Comparison of ENCODE assay signal across 8 cellular contexts in the genomic region with DNA sequence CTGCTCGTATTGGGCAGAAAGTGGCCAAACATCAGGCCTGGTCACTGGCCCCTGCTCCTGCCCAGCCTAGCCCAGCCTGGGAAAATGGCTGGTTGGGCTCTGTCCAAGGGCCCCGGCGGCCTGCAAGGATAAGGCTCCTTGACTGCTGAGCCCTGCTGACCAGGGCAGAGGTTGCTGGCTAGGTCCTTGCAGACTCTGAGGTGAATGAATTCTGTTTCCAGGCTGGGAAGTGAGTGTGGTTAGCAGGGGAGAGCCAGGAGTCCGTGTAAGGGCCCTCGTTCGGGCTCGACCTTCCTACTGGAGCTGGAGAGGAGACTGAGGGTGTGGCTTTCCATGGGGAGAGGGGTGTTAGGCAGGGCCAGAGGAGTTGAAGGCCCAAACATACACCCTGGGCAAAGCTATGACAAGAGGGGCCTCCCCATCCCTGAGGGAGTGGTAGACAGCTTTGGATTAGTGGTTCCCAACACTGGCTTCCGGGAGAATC. TPM values are rescaled to one million over a fixed set of nuclear protein-coding genes. Genes with fewer than 3 reads are reported as not detected.
DNase-seq lines count a peak whose midpoint lies in the region; ATAC-seq and TF ChIP-seq lines count a peak whose summit lies in the region.

No MANE protein-coding gene starts in this region.

- no peak overlapping the region for H3K4me3 ChIP-seq in foreskin fibroblast (ENCODE audit: low read depth in 1 of 2, low read length in 2 of 2)
- no peak overlapping the region for H3K4me3 ChIP-seq in osteoblast (ENCODE audit: insufficient read depth, low read length)

- H3K9me3 ChIP-seq in osteoblast (ENCODE audit: low read depth, low read length), result no peaks in the 10 kb centered on the region

- H3K4me1 ChIP-seq in osteoblast (ENCODE audit: insufficient read depth, low read length), result peaks cover 46% of the 10 kb centered on the region

- no peak overlapping the region for H3K4me2 ChIP-seq in osteoblast (ENCODE audit: insufficient read depth, low read length)

- in situ Hi-C loops in SK-MEL-5 (cut with HindIII; ENCODE audit: low pct_unique_long_range_greater_than_20kb, low sequenced_read_pairs), result no loop called here

- peaks cover 32% of the 10 kb centered on the region for H3K36me3 ChIP-seq in osteoblast (ENCODE audit: insufficient read depth, low read length)

- ATAC-seq in GM21423 (IDR thresholded peaks at IDR 0.05; ENCODE audit: unreplicated experiment) (no peak), GM21367 (IDR thresholded peaks at IDR 0.05; ENCODE audit: unreplicated experiment) (no peak)

- no peaks in the 10 kb centered on the region for H3K27me3 ChIP-seq in osteoblast (ENCODE audit: insufficient read depth, low read length)

- TF ChIP-seq CTCF in foreskin fibroblast (IDR thresholded peaks at IDR 0.05; ENCODE audit: low read depth, low read length), result no peak
- no peak for TF ChIP-seq CTCF in osteoblast (IDR thresholded peaks at IDR 0.05; ENCODE audit: extremely low read depth, low read depth, low read length)

- DNase-seq in ELR (ENCODE audit: low read depth) (peak; percentile 78), SK-MEL-5 (ENCODE audit: low read depth, low spot score) (peak; percentile 55), foreskin fibroblast (peak; percentile 83 to 87), osteoblast (ENCODE audit: insufficient read length, low spot score, missing footprints) (peak; percentile 92), RPMI8226 (no peak), NCI-H2107 treated with DMSO at 0.1 percent for 48 hours (lab: John Stamatoyannopoulos, UW; ENCODE audit: unreplicated experiment) (no peak)

- no peaks in the 10 kb centered on the region for H3K79me2 ChIP-seq in osteoblast (ENCODE audit: insufficient read depth, low read length)

- no peak overlapping the region for H2AFZ ChIP-seq in osteoblast (ENCODE audit: low read length)

- peaks cover 5% of the 10 kb centered on the region for H4K20me1 ChIP-seq in osteoblast (ENCODE audit: insufficient read depth, low read length)

- H3K27ac ChIP-seq in osteoblast (ENCODE audit: low read depth, low read length), result no peak overlapping the region

RNA-seq across cellular contexts. Expression of a gene that starts 20.6 kb away (rescaled TPM):
- total RNA-seq in SK-MEL-5 (2014; rRNA removed; shearing (Covaris generic)), result 3.2 and 4.0 TPM in 2 replicates
- polyA plus RNA-seq in SK-MEL-5 (2015; cell fraction: cytosol; rRNA removed), result 11.9 and 14.3 TPM in 2 replicates
- 8.0 and 9.7 TPM in 2 replicates for polyA plus RNA-seq in SK-MEL-5 (2015; cell fraction: nucleus; rRNA removed)
- 38.0 and 53.9 TPM in 2 replicates for total RNA-seq in osteoblast

RNA-seq across cellular contexts. Expression of a gene that starts 53.3 kb away (rescaled TPM):
- 56.4 and 68.3 TPM in 2 replicates for total RNA-seq in SK-MEL-5 (2014; rRNA removed; shearing (Covaris generic))
- 137 and 175 TPM in 2 replicates for polyA plus RNA-seq in SK-MEL-5 (2015; cell fraction: cytosol; rRNA removed)
- polyA plus RNA-seq in SK-MEL-5 (2015; cell fraction: nucleus; rRNA removed), result 108 and 120 TPM in 2 replicates
- total RNA-seq in osteoblast, result 56.8 and 61.0 TPM in 2 replicates

Comparison
In these comparisons a context has a peak if more than half of its experiments do, and no peak if none do; other contexts are left out.
1. DNase-seq: peak in ELR (single experiment), SK-MEL-5 (single experiment), foreskin fibroblast (2 of 2) and osteoblast (single experiment); none in RPMI8226 (single experiment) and NCI-H2107 treated with DMSO at 0.1 percent for 48 hours (single experiment).